Comparison of ENCODE assay signal across 9 cellular contexts in genomic region chr2:112648081-112648480, GRCh38. TPM values are rescaled to one million over a fixed set of nuclear protein-coding genes. Genes with fewer than 3 reads are reported as not detected.
DNase-seq lines count a peak whose midpoint lies in the region; ATAC-seq and TF ChIP-seq lines count a peak whose summit lies in the region.
"Had no signal": no experiment of that assay in that cellular context is flagged by ENCODE, and none has a peak within 500 bp of the region (broad histone marks: within the 10 kb centered on the region; RNA-seq: fewer than 3 reads in every experiment).

No MANE protein-coding gene starts in this region.

- H3K9me3 ChIP-seq in BE2C (no peaks in the 10 kb centered on the region), mesenchymal stem cell (ENCODE audit: control insufficient read depth, low read length) (no peaks in the 10 kb centered on the region)

- no peak overlapping the region for H2AFZ ChIP-seq in mesenchymal stem cell (ENCODE audit: low read depth, low read length)

- H3K27me3 Mint-ChIP-seq in HFFc6 (ENCODE audit: insufficient read depth), result no peaks in the 10 kb centered on the region; the same call in 1 of the 2 replicates
- peaks cover 0 to 2% (median 0%) of the 10 kb centered on the region in 3 donors for H3K27me3 Mint-ChIP-seq in CD14-positive monocyte (ENCODE audit: low read depth in 3 of 3)

- peak overlapping the region; percentile 97 for H3K4me3 Mint-ChIP-seq in HFFc6
- no peak overlapping the region for H3K4me3 Mint-ChIP-seq in CD14-positive monocyte

- H3K9me3 Mint-ChIP-seq in HFFc6 (no peaks in the 10 kb centered on the region), CD14-positive monocyte (no peaks in the 10 kb centered on the region)

- H3K79me1 ChIP-seq in mesenchymal stem cell (replicated peaks; ENCODE audit: low read length, poor library complexity, severe bottlenecking), result peaks cover 4% of the 10 kb centered on the region

- DNase-seq in BE2C (no peak), HFFc6 (no peak), astrocyte of the hippocampus (ENCODE audit: low read depth, low spot score) (peak; percentile 58), mesenchymal stem cell (no peak), CD14-positive monocyte (ENCODE audit: low spot score) (no peak)
- no peak for DNase-seq in central memory CD4-positive, alpha-beta T cell
- DNase-seq: NCI-H2171 treated with DMSO at 0.1 percent for 48 hours had no signal

- H3K4me1 Mint-ChIP-seq in HFFc6 (ENCODE audit: low read depth), result peaks cover 79% of the 10 kb centered on the region
- peaks cover 64% of the 10 kb centered on the region for H3K4me1 Mint-ChIP-seq in CD14-positive monocyte

- no peak overlapping the region for H4K91ac ChIP-seq in mesenchymal stem cell (ENCODE audit: low read length)

- peak overlapping the region; percentile 13 for H3K4me2 ChIP-seq in mesenchymal stem cell (ENCODE audit: low read length, poor library complexity, severe bottlenecking)

- H3K14ac ChIP-seq in mesenchymal stem cell (ENCODE audit: low read length in 2 of 2), result no peak overlapping the region

- WGBS in mesenchymal stem cell, result 72% methylated on average over 2 of the region's 2 CpGs

- H3K36me3 ChIP-seq in BE2C, result peaks cover 52% of the 10 kb centered on the region
- peaks cover 8 to 64% of the 10 kb centered on the region in 2 experiments for H3K36me3 ChIP-seq in mesenchymal stem cell (ENCODE audit: control insufficient read depth in 1 of 2, insufficient read depth in 2 of 2, low read depth in 1 of 2, low read length in 2 of 2)

- no peak overlapping the region for H2BK12ac ChIP-seq in mesenchymal stem cell (ENCODE audit: low read length in 2 of 2)

- H3K4me1 ChIP-seq in BE2C (0 out of 2 replicates have a peak, but pooled peaks cover 4% of the 10 kb centered on the region), mesenchymal stem cell (ENCODE audit: control insufficient read depth, insufficient read depth, low read depth, low read length) (peaks cover 5% of the 10 kb centered on the region)

- H2BK15ac ChIP-seq in mesenchymal stem cell (ENCODE audit: low read depth, poor library complexity, severe bottlenecking), result no peak overlapping the region

- TF ChIP-seq CTCF in BE2C (IDR thresholded peaks at IDR 0.05; ENCODE audit: low read depth, low read length) (no peak), HFFc6 (IDR thresholded peaks at IDR 0.05) (no peak), CD14-positive monocyte (IDR thresholded peaks at IDR 0.05) (no peak)

- H3K27ac Mint-ChIP-seq in HFFc6 (peak overlapping the region; percentile 43), CD14-positive monocyte (no peak overlapping the region)

- no peak overlapping the region for H3K23ac ChIP-seq in mesenchymal stem cell (ENCODE audit: low read length in 2 of 2)

- H3K27me3 ChIP-seq in BE2C (no peaks in the 10 kb centered on the region), mesenchymal stem cell (ENCODE audit: control insufficient read depth in 1 of 2, insufficient read depth in 1 of 2, low read length in 2 of 2) (no peaks in the 10 kb centered on the region)

- no peak overlapping the region for H2BK120ac ChIP-seq in mesenchymal stem cell (ENCODE audit: low read depth, low read length)

- H3K4me3 ChIP-seq in BE2C (ENCODE audit: low read depth, low read length) (peak overlapping the region; percentile 83), mesenchymal stem cell (ENCODE audit: insufficient read depth in 1 of 2, low read depth in 1 of 2, low read length in 2 of 2) (peak overlapping the region in 1 of 2 experiments; percentile 90)

- H2AK5ac ChIP-seq in mesenchymal stem cell (ENCODE audit: low read length, severe bottlenecking), result no peak overlapping the region

- H3K4ac ChIP-seq in mesenchymal stem cell (ENCODE audit: low read depth in 1 of 2, low read length in 2 of 2), result no peak overlapping the region

- H4K8ac ChIP-seq in mesenchymal stem cell (ENCODE audit: low read length), result no peak overlapping the region

- no peak overlapping the region for H3K18ac ChIP-seq in mesenchymal stem cell (ENCODE audit: low read depth in 1 of 2, low read length in 2 of 2)

- no peak overlapping the region for H2BK5ac ChIP-seq in mesenchymal stem cell (ENCODE audit: low read depth, low read length, poor library complexity, severe bottlenecking)

- no peak overlapping the region for H3K27ac ChIP-seq in mesenchymal stem cell (ENCODE audit: low read length, poor library complexity, severe bottlenecking)

- no peak for ATAC-seq in GM19035 (IDR thresholded peaks at IDR 0.05; ENCODE audit: unreplicated experiment)
- ATAC-seq in HG03039 (IDR thresholded peaks at IDR 0.05; ENCODE audit: unreplicated experiment), result no peak

- peaks cover 55% of the 10 kb centered on the region for H3K36me3 Mint-ChIP-seq in HFFc6 (ENCODE audit: low read depth)
- peaks cover 64 to 67% of the 10 kb centered on the region in 2 donors for H3K36me3 Mint-ChIP-seq in CD14-positive monocyte

- H3K9ac ChIP-seq in mesenchymal stem cell (ENCODE audit: low read length), result peak overlapping the region; percentile 95

- intact Hi-C loops in CD14-positive monocyte (cut with micrococcal nuclease), result loop anchor here (5.0 kb wide), 2 partner anchors 44 to 46 kb away; no protein-coding TSS in a partner anchor

RNA-seq across cellular contexts. Expression of gene SLC20A1, which starts 2.3 kb away (rescaled TPM):
- polyA plus RNA-seq in BE2C (2012; ENCODE audit: insufficient read depth, insufficient read length, low read depth), result 24.0 TPM
- total RNA-seq in HFFc6 (2021; fragmentation: NEBNext Ultra II Directional; extraction: Animal tissue kit (Norgen Biotek cat#: 25700)), result 100 to 1,000 TPM; 147 to 225 (median 195) TPM
- 115 TPM for polyA plus RNA-seq in mesenchymal stem cell (2013, experiment 1 of 2)
- polyA plus RNA-seq in mesenchymal stem cell (2013, experiment 2 of 2), result 115 TPM
- polyA plus RNA-seq in CD14-positive monocyte, result 10 to 100 TPM; 16.1 to 36.3 TPM
